ENCODE assay signal across 8 cellular contexts in the genomic region with DNA sequence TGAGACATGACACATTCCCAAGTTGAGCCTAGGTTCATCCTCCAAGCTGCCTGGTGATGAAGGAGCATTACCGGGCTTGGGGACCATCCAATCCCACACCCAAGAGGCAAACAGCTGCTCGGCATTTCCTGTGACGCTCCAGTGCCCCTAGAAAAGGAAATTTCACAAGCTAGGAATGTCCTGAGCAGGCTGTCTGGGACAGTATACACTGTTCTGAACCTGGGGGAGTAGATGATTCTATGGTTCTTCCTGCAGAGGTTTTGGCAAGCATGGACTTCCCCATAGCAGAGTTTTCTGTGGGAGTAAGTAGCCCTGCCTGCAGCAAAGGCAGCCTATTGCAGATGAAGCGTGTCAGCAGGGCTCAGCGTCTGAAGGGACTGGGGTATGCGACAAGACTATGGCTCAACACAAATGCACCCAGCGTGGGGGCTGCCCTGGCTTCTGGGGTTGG. TPM values are rescaled to one million over a fixed set of nuclear protein-coding genes. Genes with fewer than 3 reads are reported as not detected.
DNase-seq lines count a peak whose midpoint lies in the region; ATAC-seq and TF ChIP-seq lines count a peak whose summit lies in the region.

No MANE protein-coding gene starts in this region.

- POLR2A ChIA-PET in MCF 10A (lab: Yijun Ruan, JAX): interaction anchor here (0.6 to 1.2 kb wide), 4 partner anchors 62 to 221 kb away, joined by 3 to 4 read pairs (median 3); no protein-coding TSS in a partner anchor

- H3K4me3 Mint-ChIP-seq in T-helper 1 cell treated with Interleukin-12 subunit alpha and Interleukin-12 subunit beta and Interleukin-4 antibody, amounts not matched to agents 30 μg/mL and 1 μg/mL, for 36 hours: no peak overlapping the region
- no peak overlapping the region for H3K4me3 Mint-ChIP-seq in MCF 10A (ENCODE audit: unreplicated experiment)

- no peaks in the 10 kb centered on the region for H3K36me3 ChIP-seq in thoracic aorta

- peak overlapping the region; percentile 62 to 71 for H3K27ac ChIP-seq in thoracic aorta

- no peak overlapping the region for H3K4me3 ChIP-seq in thoracic aorta

- H3K9me3 Mint-ChIP-seq in T-helper 1 cell treated with Interleukin-12 subunit alpha and Interleukin-12 subunit beta and Interleukin-4 antibody, amounts not matched to agents 30 μg/mL and 1 μg/mL, for 36 hours: no peaks in the 10 kb centered on the region
- no peaks in the 10 kb centered on the region for H3K9me3 Mint-ChIP-seq in MCF 10A (ENCODE audit: unreplicated experiment)

- no peaks in the 10 kb centered on the region for H3K27me3 ChIP-seq in thoracic aorta (replicated peaks; ENCODE audit: insufficient read depth)

- CTCF ChIA-PET in MCF 10A (lab: Yijun Ruan, JAX): interaction anchor here (0.8 to 2.5 kb wide), 6 partner anchors 8 to 157 kb away, joined by 3 to 9 read pairs (median 4); no protein-coding TSS in a partner anchor

- no peaks in the 10 kb centered on the region for H3K9me3 ChIP-seq in thoracic aorta

- DNase-seq in T-helper 1 cell: no peak
- DNase-seq in MCF 10A (ENCODE audit: unreplicated experiment): peak; percentile 89
- peak; percentile 95 for DNase-seq in kidney tubule cell (ENCODE audit: low spot score)
- no peak for DNase-seq in thoracic aorta (ENCODE audit: low spot score)
- DNase-seq in NCI-H2081 (lab: John Stamatoyannopoulos, UW): no peak

- TF ChIP-seq CTCF in MCF 10A (IDR thresholded peaks at IDR 0.05; ENCODE audit: unreplicated experiment) (no peak), thoracic aorta (IDR thresholded peaks at IDR 0.05) (no peak)

- intact Hi-C loops in MCF 10A (cut with micrococcal nuclease): loop anchor here (10.0 kb wide), 1 partner anchor 65 kb away; no protein-coding TSS in a partner anchor

- peaks cover 41% of the 10 kb centered on the region for H3K4me1 Mint-ChIP-seq in T-helper 1 cell treated with Interleukin-12 subunit alpha and Interleukin-12 subunit beta and Interleukin-4 antibody, amounts not matched to agents 30 μg/mL and 1 μg/mL, for 36 hours (ENCODE audit: low read depth)
- H3K4me1 Mint-ChIP-seq in MCF 10A (ENCODE audit: insufficient read depth, unreplicated experiment): peaks cover 35% of the 10 kb centered on the region

- no peaks in the 10 kb centered on the region for H3K27me3 Mint-ChIP-seq in T-helper 1 cell treated with Interleukin-12 subunit alpha and Interleukin-12 subunit beta and Interleukin-4 antibody, amounts not matched to agents 30 μg/mL and 1 μg/mL, for 36 hours (ENCODE audit: low read depth)
- no peaks in the 10 kb centered on the region for H3K27me3 Mint-ChIP-seq in MCF 10A (ENCODE audit: insufficient read depth, unreplicated experiment)

- peaks cover 16 to 26% of the 10 kb centered on the region in 2 donors for H3K4me1 ChIP-seq in thoracic aorta (ENCODE audit: control insufficient read depth in 1 of 2, low read depth in 2 of 2)

- peak overlapping the region; percentile 16 for H3K27ac Mint-ChIP-seq in T-helper 1 cell treated with Interleukin-12 subunit alpha and Interleukin-12 subunit beta and Interleukin-4 antibody, amounts not matched to agents 30 μg/mL and 1 μg/mL, for 36 hours
- H3K27ac Mint-ChIP-seq in MCF 10A (ENCODE audit: low read depth, unreplicated experiment): peak overlapping the region; percentile 10

- H3K36me3 Mint-ChIP-seq in T-helper 1 cell treated with Interleukin-12 subunit alpha and Interleukin-12 subunit beta and Interleukin-4 antibody, amounts not matched to agents 30 μg/mL and 1 μg/mL, for 36 hours (ENCODE audit: low read depth): peaks cover 24% of the 10 kb centered on the region
- H3K36me3 Mint-ChIP-seq in MCF 10A (ENCODE audit: insufficient read depth, unreplicated experiment): peaks cover 10% of the 10 kb centered on the region

- peak; percentile 50 for ATAC-seq in thoracic aorta (ENCODE audit: insufficient number of reproducible peaks, low FRiP score, low read depth)
- no peak for ATAC-seq in GM21360 (IDR thresholded peaks at IDR 0.05; ENCODE audit: unreplicated experiment)
- ATAC-seq in HG02840 (IDR thresholded peaks at IDR 0.05; ENCODE audit: low FRiP score, unreplicated experiment): no peak

- BruUV-seq in MCF 10A (replicated peaks; lab: Mats Ljungman, UMichigan): no TSS peak

RNA-seq across cellular contexts. Expression of gene SRSF5, which starts 47.4 kb away (rescaled TPM):
- total RNA-seq in MCF 10A (2022) (281 and 316 TPM in 2 replicates), thoracic aorta (100 to 1,000 TPM; 264 to 365 TPM)

Comparison
In these comparisons a context has a peak if more than half of its experiments do, and no peak if none do; other contexts are left out.
1. DNase-seq: peak in MCF 10A (single experiment) and kidney tubule cell (single experiment); none in T-helper 1 cell (0 of 5), thoracic aorta (single experiment) and NCI-H2081 (0 of 2).